ENCODE assay signal across 33 cellular contexts in genomic region chr14:51619551-51619950, GRCh38.
"Had no signal": no experiment of that assay in that cellular context is flagged by ENCODE, and none has a peak within 500 bp of the region (broad histone marks: within the 10 kb centered on the region; RNA-seq: fewer than 3 reads in every experiment).

No MANE protein-coding gene starts in this region.

- ATAC-seq: activated CD8-positive, alpha-beta memory T cell treated with anti-CD3 and anti-CD28 coated beads, Interleukin-2, amount 10 ng/mL, durations not matched to agents 7 days and 5 days; activated naive CD8-positive, alpha-beta T cell treated with anti-CD3 and anti-CD28 coated beads, Interleukin-2, amount 50 U/mL, for 24 hours; PC-3; Right ventricle myocardium inferior had no signal

- H3K27ac ChIP-seq: RWPE1, VCaP had no signal

- DNase-seq: activated B cell treated with CpG ODN at 0.5 μM for 24 hours; activated CD4-positive, alpha-beta memory T cell treated with anti-CD3 and anti-CD28 coated beads, Interleukin-2, amount 10 ng/mL, durations not matched to agents 7 days and 5 days; activated CD4-positive, alpha-beta T cell treated with anti-CD3 and anti-CD28 coated beads for 4 hours; activated CD4-positive, alpha-beta T cell treated with anti-CD3 and anti-CD28 coated beads, Interleukin-2, amount 50 U/mL, for 1 hour; activated CD4-positive, CD25-positive, alpha-beta regulatory T cell treated with anti-CD3 and anti-CD28 coated beads, Interleukin-2, amount 50 U/mL, for 72 hours; activated CD8-positive, alpha-beta memory T cell treated with anti-CD3 and anti-CD28 coated beads for 24 hours; activated CD8-positive, alpha-beta memory T cell treated with anti-CD3 and anti-CD28 coated beads, Interleukin-2, amount 10 ng/mL, durations not matched to agents 7 days and 5 days; activated CD8-positive, alpha-beta memory T cell treated with anti-CD3 and anti-CD28 coated beads, Interleukin-2, amount 50 U/mL, for 48 hours; activated effector memory CD4-positive, alpha-beta T cell treated with Interleukin-2 at 50 U/mL for 16 hours; activated naive CD4-positive, alpha-beta T cell treated with anti-CD3 and anti-CD28 coated beads, Interleukin-2, amount 10 ng/mL, durations not matched to agents 7 days and 5 days; activated naive CD8-positive, alpha-beta T cell treated with anti-CD3 and anti-CD28 coated beads, Interleukin-2, amount 50 U/mL, for 24 hours; activated T-cell treated with anti-CD3 and anti-CD28 coated beads, Interleukin-2, amount 50 U/mL, for 48 hours; cerebellar nuclear complex; Karpas-422; NCI-H1105; NCI-H1417 treated with DMSO at 0.1 percent for 48 hours; NCI-H187 treated with DMSO at 0.1 percent for 48 hours; NCI-H2081; NCI-H2171 treated with DMSO at 0.1 percent for 48 hours; NCI-H226; NCI-H446 treated with DMSO at 0.1 percent for 48 hours; NCI-H524; NCI-H69; NCI-H82; PC-3; SIG-M5; SW 1271; T-helper 1 cell; T-helper 2 cell; T-helper 9 cell had no signal
